ENCODE assay signal across 30 cellular contexts in the genomic region with DNA sequence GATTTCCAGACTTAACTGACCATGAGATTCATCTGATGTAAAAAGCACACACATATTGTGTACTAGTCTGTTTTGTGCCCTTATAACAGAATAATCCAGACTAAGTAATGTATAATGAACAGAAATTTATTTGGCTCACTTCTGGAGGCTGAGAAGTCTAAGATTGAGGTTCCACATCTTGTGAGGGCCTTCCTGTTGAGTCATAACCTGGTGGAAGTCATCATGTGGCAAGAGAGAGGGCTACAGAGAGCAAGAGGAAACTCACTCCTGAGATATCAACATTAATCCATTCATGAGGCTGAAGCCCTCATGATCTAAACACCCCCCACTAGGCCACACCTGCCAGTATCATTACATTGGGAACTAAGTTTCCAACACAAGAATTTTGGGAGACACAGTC.
DNase-seq lines count a peak whose midpoint lies in the region; ATAC-seq and TF ChIP-seq lines count a peak whose summit lies in the region.
"Had no signal": no experiment of that assay in that cellular context is flagged by ENCODE, and none has a peak within 500 bp of the region (broad histone marks: within the 10 kb centered on the region; RNA-seq: fewer than 3 reads in every experiment).

No MANE protein-coding gene starts in this region.

- no peaks in the 10 kb centered on the region for H3K4me1 ChIP-seq in MM.1S (ENCODE audit: low read length)
- no peaks in the 10 kb centered on the region for H3K4me1 ChIP-seq in sigmoid colon
- no peaks in the 10 kb centered on the region for H3K4me1 ChIP-seq in GM23338 (ENCODE audit: insufficient read depth)
- H3K4me1 ChIP-seq: Caco-2, parathyroid adenoma, spleen, transverse colon had no signal

- H2AFZ ChIP-seq in MM.1S (ENCODE audit: low read length) (no peak overlapping the region), GM23338 (no peak overlapping the region)
- H2AFZ ChIP-seq: parathyroid adenoma had no signal

- no peaks in the 10 kb centered on the region for H4K20me1 ChIP-seq in MM.1S (ENCODE audit: insufficient read depth, low read length)
- H4K20me1 ChIP-seq in GM23338 (replicated peaks; ENCODE audit: insufficient read depth) = no peaks in the 10 kb centered on the region
- H4K20me1 ChIP-seq: BLaER1 treated with 17β-estradiol and CSF1 and Interleukin-3, amounts not matched to agents 10 nM and 100 nM had no signal

- no peak for TF ChIP-seq EP300 in sigmoid colon (IDR thresholded peaks at IDR 0.05)

- no peaks in the 10 kb centered on the region for H3K27me3 ChIP-seq in MM.1S (replicated peaks; ENCODE audit: insufficient read depth, low read length)
- H3K27me3 ChIP-seq in sigmoid colon = no peaks in the 10 kb centered on the region
- no peaks in the 10 kb centered on the region for H3K27me3 ChIP-seq in GM23338 (ENCODE audit: insufficient read depth)
- H3K27me3 ChIP-seq: BLaER1 treated with 17β-estradiol and CSF1 and Interleukin-3, amounts not matched to agents 10 nM and 100 nM; spleen; transverse colon had no signal

- no peak for TF ChIP-seq POLR2A in sigmoid colon (IDR thresholded peaks at IDR 0.05)

- DNase-seq in COLO829 (ENCODE audit: low spot score) (peak; percentile 35), HT1080 (ENCODE audit: low read depth) (peak; percentile 77), cardiac fibroblast (ENCODE audit: low read depth in 2 of 2) (peak; percentile 2 to 37), glomerular endothelial cell (ENCODE audit: extremely low read depth, low read depth, low spot score) (peak; percentile 27), MM.1S (no peak), sigmoid colon (no peak), GM23338 (ENCODE audit: low spot score) (no peak)
- DNase-seq: activated CD8-positive, alpha-beta T cell treated with anti-CD3 and anti-CD28 coated beads for 36 hours; anterior cingulate cortex; Caco-2; caudate nucleus; DMS79 treated with DMSO at 0.1 percent for 48 hours; GOT3; KG1; NCI-H524; nephron progenitor cell; NK-92 treated with Interleukin-12 subunit alpha and Interleukin-12 subunit beta, amount 100 ng/mL, for 24 hours; PC-3; right cardiac atrium; spleen; stimulated activated CD4-positive, alpha-beta T cell treated with anti-CD3 and anti-CD28 coated beads, Interleukin-4, amount 100 ng/mL, for 1 hour; T-helper 2 cell; transverse colon had no signal

- H3K9me2 ChIP-seq in MM.1S (replicated peaks; ENCODE audit: insufficient read depth, low read length) = no peaks in the 10 kb centered on the region
- H3K9me2 ChIP-seq in GM23338 (ENCODE audit: insufficient read depth) = peaks cover 11% of the 10 kb centered on the region

- no peak overlapping the region for H3K27ac Mint-ChIP-seq in GM23338
- H3K27ac Mint-ChIP-seq: activated CD8-positive, alpha-beta T cell treated with anti-CD3 and anti-CD28 coated beads for 36 hours; activated naive CD4-positive, alpha-beta T cell treated with anti-CD3 and anti-CD28 coated beads, Interleukin-2, amount 50 U/mL, for 72 hours; activated T-helper 2 cell treated with anti-CD3 and anti-CD28 coated beads, Interferon-gamma antibody, Interleukin-2, Interleukin-4, amounts not matched to agents 10 μg/mL and 5 μg/mL and 100 μg/mL, durations not matched to agents 14 hours and 24 hours and 36 hours; nephron progenitor cell had no signal

- H3K4me3 ChIP-seq in cardiac fibroblast (replicated peaks in 1 of 2; ENCODE audit: low read depth in 2 of 2, low read length in 2 of 2) (no peak overlapping the region), MM.1S (ENCODE audit: low read length) (no peak overlapping the region), sigmoid colon (no peak overlapping the region), GM23338 (no peak overlapping the region)
- H3K4me3 ChIP-seq: BLaER1 treated with 17β-estradiol and CSF1 and Interleukin-3, amounts not matched to agents 10 nM and 100 nM; lung; spleen; transverse colon had no signal

- no peaks in the 10 kb centered on the region for H3F3A ChIP-seq in MM.1S (ENCODE audit: insufficient read depth, low read length)
- no peaks in the 10 kb centered on the region for H3F3A ChIP-seq in GM23338 (replicated peaks; ENCODE audit: low read depth)

- no peaks in the 10 kb centered on the region for H3K9me3 ChIP-seq in MM.1S (replicated peaks; ENCODE audit: insufficient read depth, low read length)
- peaks cover 0 to 8% (median 0%) of the 10 kb centered on the region in 4 donors for H3K9me3 ChIP-seq in sigmoid colon
- H3K9me3 ChIP-seq: Caco-2 had no signal

- no peak overlapping the region for H3K4me3 Mint-ChIP-seq in GM23338
- H3K4me3 Mint-ChIP-seq: activated CD8-positive, alpha-beta T cell treated with anti-CD3 and anti-CD28 coated beads for 36 hours; nephron progenitor cell had no signal

- H3K36me3 ChIP-seq in MM.1S (replicated peaks; ENCODE audit: insufficient read depth, low read length) (no peaks in the 10 kb centered on the region), sigmoid colon (no peaks in the 10 kb centered on the region), GM23338 (ENCODE audit: insufficient read depth) (no peaks in the 10 kb centered on the region)
- H3K36me3 ChIP-seq: BLaER1 treated with 17β-estradiol and CSF1 and Interleukin-3, amounts not matched to agents 10 nM and 100 nM; spleen; transverse colon had no signal

- TF ChIP-seq CTCF in cardiac fibroblast (IDR thresholded peaks at IDR 0.05; ENCODE audit: low read depth, low read length) (no peak), MM.1S (IDR thresholded peaks at IDR 0.05; ENCODE audit: low read length) (no peak), sigmoid colon (IDR thresholded peaks at IDR 0.05) (no peak), GM23338 (conservative IDR thresholded peaks at IDR 0.05; ENCODE audit: low read depth in 2 of 2) (no peak)

- H3K9ac ChIP-seq in MM.1S (ENCODE audit: low read length) = no peak overlapping the region
- H3K9ac ChIP-seq: BLaER1 treated with 17β-estradiol and CSF1 and Interleukin-3, amounts not matched to agents 10 nM and 100 nM; parathyroid adenoma had no signal

- H3K79me2 ChIP-seq in MM.1S (ENCODE audit: low read length) (no peaks in the 10 kb centered on the region), GM23338 (replicated peaks; ENCODE audit: insufficient read depth) (no peaks in the 10 kb centered on the region)
- H3K79me2 ChIP-seq: parathyroid adenoma had no signal

- H3K9me3 Mint-ChIP-seq in GM23338 = peaks cover 46% of the 10 kb centered on the region

- no peak for ATAC-seq in GM21717 (IDR thresholded peaks at IDR 0.05; ENCODE audit: unreplicated experiment)
- ATAC-seq in GM23338 = no peak
- ATAC-seq: activated CD8-positive, alpha-beta T cell treated with anti-CD3 and anti-CD28 coated beads for 36 hours; activated naive CD4-positive, alpha-beta T cell treated with anti-CD3 and anti-CD28 coated beads, Interleukin-2, amount 50 U/mL, for 72 hours; PC-3; right cardiac atrium; SK-N-SH treated with all-trans-retinoic acid at 6 μM for 48 hours had no signal

- H3K4me2 ChIP-seq in MM.1S (ENCODE audit: low read depth, low read length) (no peak overlapping the region), GM23338 (no peak overlapping the region)

- intact Hi-C loops in sigmoid colon (cut with DNase I) = no loop called here

- no peaks in the 10 kb centered on the region for H3K4me1 Mint-ChIP-seq in GM23338
- H3K4me1 Mint-ChIP-seq: nephron progenitor cell had no signal

- H3K27me3 Mint-ChIP-seq in GM23338 (ENCODE audit: insufficient read depth, low read depth, poor library complexity) = no peaks in the 10 kb centered on the region
- H3K27me3 Mint-ChIP-seq: activated CD8-positive, alpha-beta T cell treated with anti-CD3 and anti-CD28 coated beads for 36 hours had no signal

- H3K27ac ChIP-seq in MM.1S (ENCODE audit: low read length) (no peak overlapping the region), sigmoid colon (no peak overlapping the region), GM23338 (ENCODE audit: low read depth) (no peak overlapping the region)
- H3K27ac ChIP-seq: BLaER1 treated with 17β-estradiol and CSF1 and Interleukin-3, amounts not matched to agents 10 nM and 100 nM; parathyroid adenoma; spleen; transverse colon had no signal

- peaks cover 25% of the 10 kb centered on the region for H3K36me3 Mint-ChIP-seq in GM23338 (ENCODE audit: low read depth)

TF ChIP-seq in GM23338, 12 proteins besides CTCF, POLR2A, EP300 and RAD21:
- TF ChIP-seq JUNB (IDR thresholded peaks at IDR 0.05; ENCODE audit: unreplicated experiment) (no peak), ZNF331 (CRISPR knock-in tag; IDR thresholded peaks at IDR 0.05; ENCODE audit: low read depth) (no peak)

Comparison
In these comparisons a context has a peak if more than half of its experiments do, and no peak if none do; other contexts are left out.
1. DNase-seq: peak in COLO829 (single experiment), HT1080 (single experiment), cardiac fibroblast (2 of 2) and glomerular endothelial cell (single experiment); none in MM.1S (single experiment), sigmoid colon (single experiment) and GM23338 (single experiment).